15 cellular contexts compared by ENCODE assay signal in the genomic region with DNA sequence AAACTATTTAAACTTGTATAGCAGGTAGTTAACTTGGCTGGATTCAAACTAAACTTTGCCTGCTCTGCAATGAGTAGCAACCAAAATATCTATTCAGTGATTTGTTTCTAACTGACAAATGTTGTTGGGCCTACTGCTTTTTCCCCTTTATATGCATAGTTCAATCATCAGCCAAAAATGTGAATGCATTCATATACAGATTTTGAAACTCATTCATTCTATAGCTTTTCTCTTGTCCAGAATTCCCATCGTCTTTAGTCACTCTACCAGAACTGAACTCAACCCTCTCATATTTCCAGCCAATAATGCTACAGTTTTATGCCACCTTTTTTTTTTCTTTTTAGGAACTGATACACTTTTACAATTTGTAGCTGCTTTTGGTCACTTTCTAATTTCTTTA.
A peak's percentile ranks its signal among the peaks of the same experiment; 100 is the strongest.
DNase-seq lines count a peak whose midpoint lies in the region; ATAC-seq, FAIRE-seq and TF ChIP-seq lines count a peak whose summit lies in the region.
"Had no signal": no experiment of that assay in that cellular context is flagged by ENCODE, and none has a peak within 500 bp of the region (broad histone marks: within the 10 kb centered on the region; RNA-seq: fewer than 3 reads in every experiment).

No MANE protein-coding gene starts in this region.

- no peak for ATAC-seq in HG02763 (IDR thresholded peaks at IDR 0.05; ENCODE audit: unreplicated experiment)
- ATAC-seq: HepG2 had no signal

- H3K9me1 ChIP-seq in keratinocyte (ENCODE audit: control insufficient read depth, extremely low read depth, insufficient read depth, low read length): no peaks in the 10 kb centered on the region

- H3K36me3 Mint-ChIP-seq in HFFc6 (ENCODE audit: low read depth) (no peaks in the 10 kb centered on the region), astrocyte (ENCODE audit: low read depth, unreplicated experiment) (no peaks in the 10 kb centered on the region)
- H3K36me3 Mint-ChIP-seq: CD4-positive, CD25-positive, alpha-beta regulatory T cell had no signal

- H3K4me1 ChIP-seq in astrocyte (ENCODE audit: insufficient read depth, low read length) (no peaks in the 10 kb centered on the region), keratinocyte (ENCODE audit: control insufficient read depth, extremely low read depth, insufficient read depth, low read length) (peaks cover 8% of the 10 kb centered on the region)
- H3K4me1 ChIP-seq: BLaER1 treated with 17β-estradiol and CSF1 and Interleukin-3, amounts not matched to agents 10 nM and 100 nM had no signal

- FAIRE-seq in astrocyte (lab: Jason Lieb, UNC): no peak
- no peak for FAIRE-seq in keratinocyte (lab: Jason Lieb, UNC)
- FAIRE-seq: HepG2, HTR-8/SVneo had no signal

- H3K4me1 Mint-ChIP-seq in HFFc6 (ENCODE audit: low read depth) (peaks cover 43% of the 10 kb centered on the region), astrocyte (ENCODE audit: low read depth, unreplicated experiment) (peaks cover 16% of the 10 kb centered on the region)
- H3K4me1 Mint-ChIP-seq: CD4-positive, CD25-positive, alpha-beta regulatory T cell had no signal

- dilution Hi-C loops in keratinocyte (cut with MboI; ENCODE audit: extremely low pct_ligation_motif_present, low sequenced_read_pairs): no loop called here

- peak overlapping the region; percentile 38; the same call in 1 of the 2 replicates for H3K4me3 Mint-ChIP-seq in HFFc6
- H3K4me3 Mint-ChIP-seq in astrocyte (ENCODE audit: unreplicated experiment): no peak overlapping the region
- H3K4me3 Mint-ChIP-seq: CD4-positive, CD25-positive, alpha-beta regulatory T cell had no signal

- H3K9me3 Mint-ChIP-seq in HFFc6: peaks cover 9% of the 10 kb centered on the region; the same call in 1 of the 2 replicates
- H3K9me3 Mint-ChIP-seq in astrocyte (ENCODE audit: unreplicated experiment): peaks cover 2% of the 10 kb centered on the region

- no peak overlapping the region for H2AFZ ChIP-seq in astrocyte (ENCODE audit: low read depth, low read length)
- H2AFZ ChIP-seq in keratinocyte (ENCODE audit: control insufficient read depth, low read length): no peak overlapping the region

- no peak overlapping the region for H3K27ac ChIP-seq in astrocyte (ENCODE audit: low read depth, low read length)
- H3K27ac ChIP-seq in keratinocyte (ENCODE audit: control insufficient read depth, insufficient read depth, low read length): no peak overlapping the region
- H3K27ac ChIP-seq: BLaER1 treated with 17β-estradiol and CSF1 and Interleukin-3, amounts not matched to agents 10 nM and 100 nM had no signal

- H3K4me3 ChIP-seq in astrocyte (ENCODE audit: insufficient read depth, low read depth, low read length): no peak overlapping the region
- H3K4me3 ChIP-seq in keratinocyte (ENCODE audit: control insufficient read depth in 2 of 3, extremely low read depth in 1 of 3, insufficient read depth in 2 of 3, low read depth in 1 of 3, low read length in 3 of 3): no peak overlapping the region
- H3K4me3 ChIP-seq: BLaER1 treated with 17β-estradiol and CSF1 and Interleukin-3, amounts not matched to agents 10 nM and 100 nM had no signal

- H3K27me3 ChIP-seq in astrocyte (ENCODE audit: insufficient read depth, low read length) (no peaks in the 10 kb centered on the region), keratinocyte (ENCODE audit: control insufficient read depth, extremely low read depth, insufficient read depth, low read length) (no peaks in the 10 kb centered on the region)
- H3K27me3 ChIP-seq: BLaER1 treated with 17β-estradiol and CSF1 and Interleukin-3, amounts not matched to agents 10 nM and 100 nM had no signal

- H3K36me3 ChIP-seq in astrocyte (ENCODE audit: insufficient read depth, low read length): no peaks in the 10 kb centered on the region
- no peaks in the 10 kb centered on the region for H3K36me3 ChIP-seq in keratinocyte (ENCODE audit: control insufficient read depth in 2 of 2, extremely low read depth in 1 of 2, insufficient read depth in 2 of 2, low read length in 2 of 2)
- H3K36me3 ChIP-seq: BLaER1 treated with 17β-estradiol and CSF1 and Interleukin-3, amounts not matched to agents 10 nM and 100 nM had no signal

- H3K9ac ChIP-seq in astrocyte (ENCODE audit: low read length): no peak overlapping the region
- no peak overlapping the region for H3K9ac ChIP-seq in keratinocyte (ENCODE audit: control insufficient read depth, extremely low read depth, insufficient read depth, low read length)
- H3K9ac ChIP-seq: BLaER1 treated with 17β-estradiol and CSF1 and Interleukin-3, amounts not matched to agents 10 nM and 100 nM had no signal

- H3K79me2 ChIP-seq in astrocyte (ENCODE audit: insufficient read depth, low read length) (no peaks in the 10 kb centered on the region), keratinocyte (ENCODE audit: control insufficient read depth, insufficient read depth, low read length) (no peaks in the 10 kb centered on the region)

- H4K20me1 ChIP-seq in astrocyte (ENCODE audit: insufficient read depth, low read length) (no peaks in the 10 kb centered on the region), keratinocyte (ENCODE audit: control insufficient read depth, extremely low read depth, insufficient read depth, low read length) (no peaks in the 10 kb centered on the region)
- H4K20me1 ChIP-seq: BLaER1 treated with 17β-estradiol and CSF1 and Interleukin-3, amounts not matched to agents 10 nM and 100 nM had no signal

- H3K4me2 ChIP-seq in astrocyte (ENCODE audit: low read length): no peak overlapping the region
- peak overlapping the region; percentile 9 for H3K4me2 ChIP-seq in keratinocyte (ENCODE audit: control insufficient read depth, extremely low read depth, insufficient read depth, low read depth, low read length)
- H3K4me2 ChIP-seq: BLaER1 treated with 17β-estradiol and CSF1 and Interleukin-3, amounts not matched to agents 10 nM and 100 nM had no signal

- no peak for TF ChIP-seq CTCF in HFFc6 (IDR thresholded peaks at IDR 0.05)
- TF ChIP-seq CTCF in astrocyte (IDR thresholded peaks at IDR 0.05; ENCODE audit: insufficient read depth, low read depth, low read length): no peak
- no peak for TF ChIP-seq CTCF in keratinocyte (optimal IDR thresholded peaks at IDR 0.05 in 1 of 3, IDR thresholded peaks at IDR 0.05 in 1 of 3, conservative IDR thresholded peaks at IDR 0.05 in 1 of 3; ENCODE audit: extremely low read depth in 1 of 3, insufficient read depth in 2 of 3, low read length in 3 of 3)

- H3K27ac Mint-ChIP-seq in HFFc6 (no peak overlapping the region; the same call in 1 of the 2 replicates), astrocyte (ENCODE audit: unreplicated experiment) (no peak overlapping the region)
- H3K27ac Mint-ChIP-seq: CD4-positive, CD25-positive, alpha-beta regulatory T cell had no signal

- H3K9me3 ChIP-seq in astrocyte (ENCODE audit: insufficient read depth, low read depth, low read length): no peaks in the 10 kb centered on the region
- no peaks in the 10 kb centered on the region for H3K9me3 ChIP-seq in keratinocyte (ENCODE audit: control insufficient read depth, low read depth, low read length)
- H3K9me3 ChIP-seq: BLaER1 treated with 17β-estradiol and CSF1 and Interleukin-3, amounts not matched to agents 10 nM and 100 nM had no signal

- DNase-seq in EL (peak; percentile 43), HFFc6 (no peak), astrocyte (ENCODE audit: low read depth) (peak; percentile 10), keratinocyte (ENCODE audit: low read depth, low spot score) (no peak), H4 (ENCODE audit: low spot score) (no peak), NCI-H1092 (lab: John Stamatoyannopoulos, UW) (no peak)
- DNase-seq: 8988T; CD4-positive, CD25-positive, alpha-beta regulatory T cell; DMS79 treated with DMSO at 0.1 percent for 48 hours; GF-D8; H7 had no signal

- H3K27me3 Mint-ChIP-seq in HFFc6 (ENCODE audit: insufficient read depth) (no peaks in the 10 kb centered on the region), astrocyte (ENCODE audit: low read depth, unreplicated experiment) (no peaks in the 10 kb centered on the region)
- H3K27me3 Mint-ChIP-seq: CD4-positive, CD25-positive, alpha-beta regulatory T cell had no signal

Comparison
In these comparisons a context has a peak if more than half of its experiments do, and no peak if none do; other contexts are left out.
1. DNase-seq: peak in EL (single experiment) and astrocyte (single experiment); none in HFFc6 (single experiment), keratinocyte (single experiment), H4 (single experiment) and NCI-H1092 (single experiment).